Comparison of ENCODE assay signal across 2 cellular contexts in the genomic region with DNA sequence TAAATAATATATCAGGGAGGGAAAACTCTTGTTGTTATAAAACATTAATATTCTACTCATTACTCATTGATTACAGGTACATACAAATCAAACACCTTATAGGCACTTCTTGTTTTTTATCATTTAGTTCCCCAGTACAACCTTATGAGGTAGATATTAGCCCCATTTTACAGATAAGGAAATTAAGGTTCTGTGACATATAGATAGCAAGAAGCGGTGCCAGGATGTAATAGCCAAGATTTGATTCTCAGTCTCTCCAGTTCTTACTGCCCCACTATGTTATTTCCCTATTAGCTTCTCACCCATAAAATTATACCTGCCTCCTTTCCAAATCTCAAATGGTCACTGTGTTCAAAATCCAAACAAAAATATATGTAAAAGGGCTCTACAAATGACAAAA.
TF ChIP-seq lines count a peak whose summit lies in the region.

No MANE protein-coding gene starts in this region.

TF ChIP-seq in HepG2, 621 proteins besides CTCF, POLR2A, EP300 and RAD21:
- no peak for TF ChIP-seq FUBP1 (CRISPR knock-in tag; IDR thresholded peaks at IDR 0.05; ENCODE audit: borderline replicate concordance)
- no peak for TF ChIP-seq AKAP8 (CRISPR knock-in tag; IDR thresholded peaks at IDR 0.05)
- no peak for TF ChIP-seq ZNF430 (CRISPR knock-in tag; IDR thresholded peaks at IDR 0.05)
- TF ChIP-seq ZNF124 (CRISPR knock-in tag; IDR thresholded peaks at IDR 0.05) = no peak
- no peak for TF ChIP-seq DBP (CRISPR knock-in tag; IDR thresholded peaks at IDR 0.05; ENCODE audit: not compliant biosample characterization)
- peak; percentile 62 for TF ChIP-seq ZNF629 (CRISPR knock-in tag; conservative IDR thresholded peaks at IDR 0.05)
- TF ChIP-seq ZNF761 (CRISPR knock-in tag; conservative IDR thresholded peaks at IDR 0.05) = no peak

TF ChIP-seq in K562, 482 proteins besides CTCF, POLR2A, EP300 and RAD21:
- TF ChIP-seq RBM25 (IDR thresholded peaks at IDR 0.05; ENCODE audit: low read depth, low read length, severe bottlenecking) = peak; percentile 74
- TF ChIP-seq ZNF778 (CRISPR knock-in tag; IDR thresholded peaks at IDR 0.05) = no peak
- TF ChIP-seq MLX (CRISPR knock-in tag; conservative IDR thresholded peaks at IDR 0.05) = no peak
